16 cellular contexts compared by ENCODE assay signal in genomic region chr19:30360378-30361106, GRCh38. TPM values are rescaled to one million over a fixed set of nuclear protein-coding genes. Genes with fewer than 3 reads are reported as not detected.
A peak's percentile ranks its signal among the peaks of the same experiment; 100 is the strongest.
DNase-seq lines count a peak whose midpoint lies in the region; TF ChIP-seq lines count a peak whose summit lies in the region.
"Had no signal": no experiment of that assay in that cellular context is flagged by ENCODE, and none has a peak within 500 bp of the region (broad histone marks: within the 10 kb centered on the region; RNA-seq: fewer than 3 reads in every experiment).

No MANE protein-coding gene starts in this region.

- in situ Hi-C loops in KBM-7 (cut with MboI; ENCODE audit: low pct_unique_long_range_greater_than_20kb, low sequenced_read_pairs) = no loop called here

- H3K4me1 Mint-ChIP-seq in nephron = peaks cover 12% of the 10 kb centered on the region
- H3K4me1 Mint-ChIP-seq: activated CD8-positive, alpha-beta memory T cell treated with anti-CD3 and anti-CD28 coated beads, Interleukin-2, amount 10 ng/mL, durations not matched to agents 7 days and 5 days; CD8-positive, alpha-beta memory T cell had no signal

- peak overlapping the region in 39 of 59 donors; percentile 1 to 50 (median 18) for H3K4me3 ChIP-seq in dorsolateral prefrontal cortex
- H3K4me3 ChIP-seq: lower lobe of right lung, skin epidermis had no signal

- H3K4me3 Mint-ChIP-seq in nephron = no peak overlapping the region
- H3K4me3 Mint-ChIP-seq: activated CD8-positive, alpha-beta memory T cell treated with anti-CD3 and anti-CD28 coated beads, Interleukin-2, amount 10 ng/mL, durations not matched to agents 7 days and 5 days; CD8-positive, alpha-beta memory T cell; stimulated activated naive CD8-positive, alpha-beta T cell treated with anti-CD3 and anti-CD28 coated beads, Interleukin-15, Interleukin-2, amounts not matched to agents 100 ng/mL and 50 ng/mL, for 24 hours had no signal

- H3K9me3 Mint-ChIP-seq in nephron = no peaks in the 10 kb centered on the region
- H3K9me3 Mint-ChIP-seq: CD8-positive, alpha-beta memory T cell; stimulated activated naive CD8-positive, alpha-beta T cell treated with anti-CD3 and anti-CD28 coated beads, Interleukin-15, Interleukin-2, amounts not matched to agents 100 ng/mL and 50 ng/mL, for 24 hours had no signal

- DNase-seq in KBM-7 (peak; percentile 0), dorsolateral prefrontal cortex (no peak), DMS 273 treated with DMSO at 0.1 percent for 48 hours (lab: John Stamatoyannopoulos, UW) (no peak), activated gamma-delta T cell treated with Interleukin-2 at 50 U/mL for 16 hours (no peak)
- no peak for DNase-seq in stimulated activated CD8-positive, alpha-beta memory T cell treated with anti-CD3 and anti-CD28 coated beads, Interleukin-4, amount 100 ng/mL, for 48 hours
- DNase-seq: activated CD8-positive, alpha-beta memory T cell treated with anti-CD3 and anti-CD28 coated beads, Interleukin-2, amount 10 ng/mL, durations not matched to agents 7 days and 5 days; CD8-positive, alpha-beta memory T cell; lower lobe of right lung; NCI-H146; NCI-H510A had no signal

- H3K27me3 Mint-ChIP-seq in nephron (ENCODE audit: low read depth) = peaks cover 4% of the 10 kb centered on the region

- peaks cover 0 to 6% (median 0%) of the 10 kb centered on the region in 45 donors for H3K27me3 ChIP-seq in dorsolateral prefrontal cortex

- H3K27ac ChIP-seq in dorsolateral prefrontal cortex (peak overlapping the region; percentile 3 to 96 (median 80)), temporal lobe (ENCODE audit: low read depth, low read length) (peak overlapping the region; percentile 67)
- H3K27ac ChIP-seq: lower lobe of right lung, neutrophil had no signal

- peak overlapping the region in 2 of 3 experiments; percentile 61 to 82 for H3K27ac Mint-ChIP-seq in nephron
- H3K27ac Mint-ChIP-seq: activated CD8-positive, alpha-beta memory T cell treated with anti-CD3 and anti-CD28 coated beads, Interleukin-2, amount 10 ng/mL, durations not matched to agents 7 days and 5 days; stimulated activated naive CD8-positive, alpha-beta T cell treated with anti-CD3 and anti-CD28 coated beads, Interleukin-15, Interleukin-2, amounts not matched to agents 100 ng/mL and 50 ng/mL, for 24 hours had no signal

- TF ChIP-seq CTCF in dorsolateral prefrontal cortex (IDR thresholded peaks at IDR 0.05 in 54 of 56, conservative IDR thresholded peaks at IDR 0.05 in 2 of 56; ENCODE audit: low read depth in 1 of 56, partially characterized antibody in 56 of 56) = no peak
- TF ChIP-seq CTCF in nephron (IDR thresholded peaks at IDR 0.05; ENCODE audit: unreplicated experiment in 3 of 3) = no peak

- no peaks in the 10 kb centered on the region for H3K36me3 Mint-ChIP-seq in nephron (ENCODE audit: low read depth)
- H3K36me3 Mint-ChIP-seq: activated CD8-positive, alpha-beta memory T cell treated with anti-CD3 and anti-CD28 coated beads, Interleukin-2, amount 10 ng/mL, durations not matched to agents 7 days and 5 days; CD8-positive, alpha-beta memory T cell had no signal

- intact Hi-C loops in dorsolateral prefrontal cortex (cut with DNase I) = no loop called here

RNA-seq across cellular contexts. Expression of gene ZNF536, which starts 11.6 kb away (rescaled TPM):
- 100 to 1,000 TPM in 7 of 120 experiments, 10 to 100 TPM in 113; 15.6 to 171 (median 49.0) TPM for total RNA-seq in dorsolateral prefrontal cortex
- 18.2 TPM for total RNA-seq in temporal lobe
- total RNA-seq: activated CD8-positive, alpha-beta memory T cell treated with anti-CD3 and anti-CD28 coated beads, Interleukin-2, amount 10 ng/mL, durations not matched to agents 7 days and 5 days; CD8-positive, alpha-beta memory T cell; dermis microvascular lymphatic vessel endothelial cell had no signal
